ENCODE assay signal across 9 cellular contexts in the genomic region with DNA sequence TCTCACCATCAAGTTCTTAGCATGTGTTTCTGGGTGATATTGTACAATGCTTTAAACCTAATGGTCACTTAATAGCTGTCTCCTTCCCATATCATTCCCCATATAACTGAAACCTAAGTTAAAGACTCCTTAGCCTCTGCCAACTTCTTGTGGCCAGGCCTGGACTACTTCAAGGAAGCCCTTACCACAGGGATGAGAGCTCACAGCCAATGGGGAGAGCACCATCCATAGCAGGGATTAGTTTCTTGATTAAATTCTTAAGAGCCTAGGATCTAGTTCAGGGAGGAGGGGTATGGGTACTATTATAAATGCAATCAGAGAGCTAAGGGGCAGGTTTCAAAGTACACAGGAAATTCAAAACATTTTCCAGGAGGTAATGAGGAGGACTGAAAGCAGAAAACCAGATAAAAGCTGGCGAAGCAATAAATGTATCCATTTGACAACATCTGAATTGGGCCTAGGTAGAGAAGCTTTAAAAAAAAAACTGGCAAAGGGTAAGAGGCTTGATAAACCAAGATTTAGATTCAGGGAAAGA. TPM values are rescaled to one million over a fixed set of nuclear protein-coding genes. Genes with fewer than 3 reads are reported as not detected.
"Had no signal": no experiment of that assay in that cellular context is flagged by ENCODE, and none has a peak within 500 bp of the region (broad histone marks: within the 10 kb centered on the region; RNA-seq: fewer than 3 reads in every experiment).

No MANE protein-coding gene starts in this region.

- H2AFZ ChIP-seq: GM23338 had no signal

- H3K4me3 ChIP-seq: GM23338, K562 had no signal

- FAIRE-seq: H1, H54, HTR-8/SVneo, K562 had no signal

- ATAC-seq: K562 had no signal

- H3K4me2 ChIP-seq: GM23338 had no signal

- DNase-seq: H9, HCEC 1CT, IMR-90 had no signal

RNA-seq across cellular contexts. Expression of a gene that starts 34.8 kb away (rescaled TPM):
- total RNA-seq: GM23338, H1, H9, IMR-90 had no signal
- polyA plus RNA-seq: GM23338, IMR-90, K562 had no signal

RNA-seq across cellular contexts. Expression of a gene that starts 54.2 kb away (rescaled TPM):
- total RNA-seq: HT-29, IMR-90, K562 had no signal
- polyA plus RNA-seq: IMR-90, K562 had no signal
